8 cellular contexts compared by ENCODE assay signal in genomic region chr3:177679568-177680441, GRCh38.
DNase-seq lines count a peak whose midpoint lies in the region; ATAC-seq and TF ChIP-seq lines count a peak whose summit lies in the region.

No MANE protein-coding gene starts in this region.

- H3K27ac Mint-ChIP-seq in stimulated activated effector memory CD8-positive, alpha-beta T cell treated with anti-CD3 and anti-CD28 coated beads, Interleukin-12 subunit alpha, Interleukin-12 subunit beta, amount 100 ng/mL, for 72 hours: peak overlapping the region; percentile 86

- H3K27ac ChIP-seq in ACC112 (ENCODE audit: low read depth, low read length) (peak overlapping the region; percentile 85), esophagus squamous epithelium (peak overlapping the region in 2 of 4 donors; percentile 11 to 21)

- H3K79me2 ChIP-seq in ACC112 (ENCODE audit: control insufficient read depth, insufficient read depth, low read length, unreplicated experiment): no peaks in the 10 kb centered on the region

- H3K4me1 Mint-ChIP-seq in stimulated activated effector memory CD8-positive, alpha-beta T cell treated with anti-CD3 and anti-CD28 coated beads, Interleukin-12 subunit alpha, Interleukin-12 subunit beta, amount 100 ng/mL, for 72 hours: peaks cover 61% of the 10 kb centered on the region

- intact Hi-C loops in esophagus squamous epithelium (cut with DNase I): no loop called here

- no peak for TF ChIP-seq POLR2A in esophagus squamous epithelium (IDR thresholded peaks at IDR 0.05)

- WGBS in esophagus squamous epithelium, 2 donors: 58 to 66% methylated on average over 5 of the region's 5 CpGs

- TF ChIP-seq CTCF in epithelial cell of esophagus (IDR thresholded peaks at IDR 0.05; ENCODE audit: insufficient read depth, low read depth, low read length, missing control alignments) (no peak), GM20000 (IDR thresholded peaks at IDR 0.05; ENCODE audit: extremely low read depth, missing control alignments) (no peak), esophagus squamous epithelium (IDR thresholded peaks at IDR 0.05) (no peak)

- ATAC-seq in GM19395 (IDR thresholded peaks at IDR 0.05; ENCODE audit: unreplicated experiment): peak; percentile 82
- ATAC-seq in stimulated activated effector memory CD8-positive, alpha-beta T cell treated with anti-CD3 and anti-CD28 coated beads, Interleukin-12 subunit alpha, Interleukin-12 subunit beta, amount 100 ng/mL, for 72 hours: peak; percentile 96

- H3K4me1 ChIP-seq in ACC112 (ENCODE audit: control insufficient read depth, insufficient read depth, low read length, unreplicated experiment): peaks cover 28% of the 10 kb centered on the region
- H3K4me1 ChIP-seq in esophagus squamous epithelium: peaks cover 0 to 11% (median 10%) of the 10 kb centered on the region in 3 donors

- H3K9me3 ChIP-seq in esophagus squamous epithelium: no peaks in the 10 kb centered on the region

- H2AFZ ChIP-seq in ACC112 (ENCODE audit: low read length, unreplicated experiment): peak overlapping the region; percentile 97

- no peaks in the 10 kb centered on the region for H3K9me3 Mint-ChIP-seq in stimulated activated effector memory CD8-positive, alpha-beta T cell treated with anti-CD3 and anti-CD28 coated beads, Interleukin-12 subunit alpha, Interleukin-12 subunit beta, amount 100 ng/mL, for 72 hours

- no peaks in the 10 kb centered on the region for H3K36me3 ChIP-seq in ACC112 (ENCODE audit: insufficient read depth, low read length)
- no peaks in the 10 kb centered on the region for H3K36me3 ChIP-seq in esophagus squamous epithelium

- H3K4me3 Mint-ChIP-seq in stimulated activated effector memory CD8-positive, alpha-beta T cell treated with anti-CD3 and anti-CD28 coated beads, Interleukin-12 subunit alpha, Interleukin-12 subunit beta, amount 100 ng/mL, for 72 hours: peak overlapping the region; percentile 24

- H3K4me3 ChIP-seq in ACC112 (ENCODE audit: low read depth, low read length): peak overlapping the region; percentile 43; the same call in 1 of the 2 replicates
- H3K4me3 ChIP-seq in epithelial cell of esophagus (ENCODE audit: low read length): no peak overlapping the region
- no peak overlapping the region for H3K4me3 ChIP-seq in esophagus squamous epithelium

- H3K27me3 ChIP-seq in ACC112 (ENCODE audit: insufficient read depth, low read length) (no peaks in the 10 kb centered on the region), esophagus squamous epithelium (no peaks in the 10 kb centered on the region)

- no peaks in the 10 kb centered on the region for H3K36me3 Mint-ChIP-seq in stimulated activated effector memory CD8-positive, alpha-beta T cell treated with anti-CD3 and anti-CD28 coated beads, Interleukin-12 subunit alpha, Interleukin-12 subunit beta, amount 100 ng/mL, for 72 hours

- DNase-seq in MV-4-11 (lab: John Stamatoyannopoulos, UW): peak; percentile 7
- DNase-seq in epithelial cell of esophagus (ENCODE audit: low read depth): peak; percentile 24
- peak; percentile 16 to 73 for DNase-seq in stimulated activated effector memory CD8-positive, alpha-beta T cell treated with anti-CD3 and anti-CD28 coated beads, Interleukin-12 subunit alpha, Interleukin-12 subunit beta, amount 100 ng/mL, for 72 hours (ENCODE audit: low spot score in 2 of 2)
- no peak for DNase-seq in GM20000 (ENCODE audit: low spot score)
- no peak for DNase-seq in esophagus squamous epithelium (lab: John Stamatoyannopoulos, UW)
- no peak for DNase-seq in cerebellar nuclear complex (lab: John Stamatoyannopoulos, UW)

Comparison
In these comparisons a context has a peak if more than half of its experiments do, and no peak if none do; other contexts are left out.
1. DNase-seq: peak in MV-4-11 (single experiment), epithelial cell of esophagus (single experiment) and stimulated activated effector memory CD8-positive, alpha-beta T cell treated with anti-CD3 and anti-CD28 coated beads, Interleukin-12 subunit alpha, Interleukin-12 subunit beta, amount 100 ng/mL, for 72 hours (2 of 2); none in GM20000 (single experiment), esophagus squamous epithelium (single experiment) and cerebellar nuclear complex (0 of 2).